24 cellular contexts compared by ENCODE assay signal in the genomic region with DNA sequence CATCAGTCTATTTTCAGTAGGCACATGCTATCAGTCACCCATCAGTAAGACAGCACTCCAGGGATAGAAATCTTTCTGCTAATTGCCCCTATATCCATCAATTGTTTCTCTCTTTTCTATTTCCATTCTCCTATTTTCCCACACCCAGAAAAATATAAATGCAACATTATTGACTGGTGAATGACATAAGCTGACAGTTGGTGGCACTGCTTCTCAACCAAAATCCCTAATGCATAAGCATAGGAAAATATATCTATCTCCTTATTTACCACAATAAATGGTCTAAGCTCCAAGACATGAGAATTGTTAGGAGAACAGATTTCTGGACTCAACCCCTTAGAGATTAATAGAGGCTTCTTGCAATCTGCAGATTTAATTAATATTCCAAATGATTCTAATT.
DNase-seq lines count a peak whose midpoint lies in the region; ATAC-seq and TF ChIP-seq lines count a peak whose summit lies in the region.
"Had no signal": no experiment of that assay in that cellular context is flagged by ENCODE, and none has a peak within 500 bp of the region (broad histone marks: within the 10 kb centered on the region; RNA-seq: fewer than 3 reads in every experiment).

No MANE protein-coding gene starts in this region.

- H2AFZ ChIP-seq in SK-N-SH (ENCODE audit: low read depth), result no peak overlapping the region

- intact Hi-C loops in dorsolateral prefrontal cortex (cut with DNase I), result loop anchor here in 1 of 2 donors (5.0 kb wide), 1 partner anchor 634 kb away; no protein-coding TSS in a partner anchor
- intact Hi-C loops in upper lobe of right lung (cut with DNase I), result no loop called here

- H3K9me3 ChIP-seq in SK-N-SH (no peaks in the 10 kb centered on the region), upper lobe of right lung (no peaks in the 10 kb centered on the region)
- H3K9me3 ChIP-seq: esophagus squamous epithelium, gastroesophageal sphincter, HAP-1, right atrium auricular region, suprapubic skin had no signal

- no peak overlapping the region for H3K9ac ChIP-seq in SK-N-SH

- H3K27me3 ChIP-seq in SK-N-SH (ENCODE audit: insufficient read depth) (no peaks in the 10 kb centered on the region), dorsolateral prefrontal cortex (no peaks in the 10 kb centered on the region), upper lobe of right lung (no peaks in the 10 kb centered on the region)
- H3K27me3 ChIP-seq: esophagus squamous epithelium, gastroesophageal sphincter, right atrium auricular region, suprapubic skin had no signal

- TF ChIP-seq CTCF in SK-N-SH (IDR thresholded peaks at IDR 0.05) (no peak), dorsolateral prefrontal cortex (IDR thresholded peaks at IDR 0.05 in 54 of 56, conservative IDR thresholded peaks at IDR 0.05 in 2 of 56; ENCODE audit: low read depth in 1 of 56, partially characterized antibody in 56 of 56) (peak in 45 of 56 donors; percentile 13 to 67 (median 31)), upper lobe of right lung (IDR thresholded peaks at IDR 0.05) (no peak)

- no peaks in the 10 kb centered on the region for H4K20me1 ChIP-seq in SK-N-SH (ENCODE audit: insufficient read depth)

- CTCF ChIA-PET in SK-N-SH (lab: Yijun Ruan, JAX), result interaction anchor here (0.6 to 4.2 kb wide), 21 partner anchors 12 to 666 kb away, joined by 3 to 25 read pairs (median 4); no protein-coding TSS in a partner anchor

- DNase-seq in SK-N-SH, result peak; percentile 26
- DNase-seq in NCI-H69 (lab: John Stamatoyannopoulos, UW), result peak; percentile 17
- no peak for DNase-seq in dorsolateral prefrontal cortex
- DNase-seq in upper lobe of right lung, result no peak
- DNase-seq in iPS-NIHi11 (ENCODE audit: low spot score), result no peak
- no peak for DNase-seq in activated T-cell treated with anti-CD3 and anti-CD28 coated beads for 4 hours
- DNase-seq in stimulated activated CD4-positive, alpha-beta T cell treated with anti-CD3 and anti-CD28 coated beads, Interleukin-2, amount 100 ng/mL, for 24 hours, result no peak
- DNase-seq: activated CD4-positive, alpha-beta T cell treated with anti-CD3 and anti-CD28 coated beads for 4 hours; activated naive CD8-positive, alpha-beta T cell treated with anti-CD3 and anti-CD28 coated beads for 36 hours; CD4-positive, alpha-beta T cell; cerebellar nuclear complex; effector CD8-positive, alpha-beta T cell; esophagus squamous epithelium; naive B cell; NCI-H1092; NCI-H2029 treated with DMSO at 0.1 percent for 48 hours; stimulated activated CD4-positive, alpha-beta T cell treated with anti-CD3 and anti-CD28 coated beads, Interleukin-15, amount 100 ng/mL, for 24 hours had no signal

- no peaks in the 10 kb centered on the region for H3F3A ChIP-seq in SK-N-SH (replicated peaks; ENCODE audit: insufficient read depth)

- no peak overlapping the region for H3K4me2 ChIP-seq in SK-N-SH

- no peaks in the 10 kb centered on the region for H3K4me1 ChIP-seq in SK-N-SH (ENCODE audit: control insufficient read depth in 1 of 2, insufficient read depth in 2 of 2, low read depth in 1 of 2, low read length in 1 of 2)
- no peaks in the 10 kb centered on the region for H3K4me1 ChIP-seq in upper lobe of right lung
- H3K4me1 ChIP-seq: esophagus squamous epithelium, gastroesophageal sphincter, HAP-1, right atrium auricular region, suprapubic skin had no signal

- POLR2A ChIA-PET in SK-N-SH (lab: Yijun Ruan, JAX), result no interaction called here

- H3K4me3 ChIP-seq in SK-N-SH (ENCODE audit: low read depth in 2 of 2, low read length in 1 of 2) (no peak overlapping the region), dorsolateral prefrontal cortex (no peak overlapping the region), upper lobe of right lung (no peak overlapping the region)
- H3K4me3 ChIP-seq: esophagus squamous epithelium, gastroesophageal sphincter, HAP-1, right atrium auricular region, suprapubic skin had no signal

- no peak for ATAC-seq in SK-N-SH treated with all-trans-retinoic acid at 6 μM for 48 hours
- no peak for ATAC-seq in upper lobe of right lung
- ATAC-seq: activated T-helper 17 cell treated with anti-CD3 and anti-CD28 coated beads, Interleukin-2, amount 50 U/mL, for 72 hours; gastroesophageal sphincter had no signal

- no peak overlapping the region for H3K27ac ChIP-seq in SK-N-SH (ENCODE audit: low read depth in 2 of 2, low read length in 1 of 2)
- H3K27ac ChIP-seq in dorsolateral prefrontal cortex, result no peak overlapping the region
- H3K27ac ChIP-seq in upper lobe of right lung, result no peak overlapping the region
- H3K27ac ChIP-seq: esophagus squamous epithelium, gastroesophageal sphincter, right atrium auricular region, RWPE1, suprapubic skin had no signal

- no peaks in the 10 kb centered on the region for H3K79me2 ChIP-seq in SK-N-SH (ENCODE audit: insufficient read depth)

- H3K36me3 ChIP-seq in SK-N-SH (replicated peaks in 1 of 2; ENCODE audit: control insufficient read depth in 1 of 2, insufficient read depth in 2 of 2, low read length in 1 of 2) (no peaks in the 10 kb centered on the region), upper lobe of right lung (no peaks in the 10 kb centered on the region)
- H3K36me3 ChIP-seq: esophagus squamous epithelium, gastroesophageal sphincter, HAP-1, right atrium auricular region, suprapubic skin had no signal

- TF ChIP-seq EP300 in SK-N-SH (IDR thresholded peaks at IDR 0.05; ENCODE audit: borderline replicate concordance in 1 of 2, low read depth in 1 of 2, low read length in 1 of 2), result no peak

- TF ChIP-seq RAD21 in SK-N-SH (IDR thresholded peaks at IDR 0.05; ENCODE audit: low read length), result peak; percentile 79

- no peaks in the 10 kb centered on the region for H3K9me2 ChIP-seq in SK-N-SH

TF ChIP-seq in SK-N-SH, 30 proteins besides CTCF, POLR2A, EP300 and RAD21:
- TF ChIP-seq SMC3 (IDR thresholded peaks at IDR 0.05; ENCODE audit: low read depth, low read length), result peak; percentile 57; the same call in 1 of the 2 replicates
- TF ChIP-seq ELF1 (IDR thresholded peaks at IDR 0.05), result no peak

TF ChIP-seq in SK-N-SH treated with all-trans-retinoic acid at 6 μM for 48 hours, 23 proteins besides CTCF, POLR2A, EP300 and RAD21:
- TF ChIP-seq CSDC2 (CRISPR knock-in tag; IDR thresholded peaks at IDR 0.05) (no peak), TSHZ2 (CRISPR knock-in tag; IDR thresholded peaks at IDR 0.05) (no peak), ZNF8 (CRISPR knock-in tag; IDR thresholded peaks at IDR 0.05) (no peak), ZFP3 (CRISPR knock-in tag; IDR thresholded peaks at IDR 0.05) (no peak), ZC3H10 (CRISPR knock-in tag; IDR thresholded peaks at IDR 0.05) (no peak), CREB5 (CRISPR knock-in tag; IDR thresholded peaks at IDR 0.05; ENCODE audit: low read depth) (no peak), ZNF565 (CRISPR knock-in tag; conservative IDR thresholded peaks at IDR 0.05; ENCODE audit: low read depth) (no peak)
TF ChIP-seq in SK-N-SH treated with all-trans-retinoic acid at 6 μM for 48 hours: peak in this region for 0.

Comparison
In these comparisons a context has a peak if more than half of its experiments do, and no peak if none do; other contexts are left out.
1. DNase-seq: peak in SK-N-SH (single experiment) and NCI-H69 (single experiment); none in dorsolateral prefrontal cortex (0 of 10), upper lobe of right lung (single experiment), iPS-NIHi11 (single experiment), activated T-cell treated with anti-CD3 and anti-CD28 coated beads for 4 hours (single experiment) and stimulated activated CD4-positive, alpha-beta T cell treated with anti-CD3 and anti-CD28 coated beads, Interleukin-2, amount 100 ng/mL, for 24 hours (0 of 2).
2. CTCF ChIP-seq: peak in dorsolateral prefrontal cortex (45 of 56); none in SK-N-SH (single experiment) and upper lobe of right lung (single experiment).